Comparison of ENCODE assay signal across 26 cellular contexts in genomic region chr12:107921062-107921461, GRCh38.
"Had no signal": no experiment of that assay in that cellular context is flagged by ENCODE, and none has a peak within 500 bp of the region (broad histone marks: within the 10 kb centered on the region; RNA-seq: fewer than 3 reads in every experiment).

No MANE protein-coding gene starts in this region.

- H3K27me3 ChIP-seq: right lobe of liver, uterus had no signal

- H2AFZ ChIP-seq: neural progenitor cell had no signal

- H3K4me2 ChIP-seq: neural progenitor cell, smooth muscle cell had no signal

- ATAC-seq: left colon; left lung; lower lobe of right lung; natural killer cell; right lobe of liver; stimulated activated memory B cell treated with anti-CD40 and anti-IgM and Interleukin-4, amounts not matched to agents 10 μg/mL and 1 μg/mL and 100 μg/mL, for 72 hours; stimulated activated naive CD8-positive, alpha-beta T cell treated with anti-CD3 and anti-CD28 coated beads, Interleukin-15, amount 100 ng/mL, for 72 hours had no signal

- H3K36me3 ChIP-seq: left lung, lower lobe of right lung, neural progenitor cell, neutrophil, ovary, right atrium auricular region, right lobe of liver, tibial nerve, uterus had no signal

- H3K27ac ChIP-seq: left lung, lower lobe of right lung, neural progenitor cell, neutrophil, ovary, right atrium auricular region, right lobe of liver, tibial nerve, uterus had no signal

- H3K4me1 ChIP-seq: left lung, lower lobe of right lung, neural progenitor cell, right atrium auricular region, right lobe of liver, tibial nerve, uterus had no signal

- DNase-seq: hippocampal formation; kidney; left colon; left lung; lower lobe of right lung; mesendoderm; naive B cell; natural killer cell; nephron progenitor cell; occipital lobe; ovary; right lobe of liver; stimulated activated CD4-positive, alpha-beta T cell treated with anti-CD3 and anti-CD28 coated beads, Interleukin-1b, Interleukin-23, amount 100 ng/mL, for 48 hours; stimulated activated CD4-positive, alpha-beta T cell treated with anti-CD3 and anti-CD28 coated beads, Interleukin-2, amount 100 ng/mL, for 48 hours; stimulated activated CD4-positive, alpha-beta T cell treated with anti-CD3 and anti-CD28 coated beads, Interleukin-4, amount 100 ng/mL, for 4 hours; stimulated activated CD8-positive, alpha-beta memory T cell treated with anti-CD3 and anti-CD28 coated beads, Interleukin-4, amount 100 ng/mL, for 48 hours; stimulated activated naive CD4-positive, alpha-beta T cell treated with Interleukin-2 at 50 U/mL for 16 hours; stimulated activated naive CD8-positive, alpha-beta T cell treated with anti-CD3 and anti-CD28 coated beads, Interleukin-15, amount 100 ng/mL, for 72 hours; substantia nigra; uterus had no signal

- H3K4me3 ChIP-seq: left lung, lower lobe of right lung, neural progenitor cell, ovary, right atrium auricular region, right lobe of liver, smooth muscle cell, tibial nerve, uterus had no signal

- H3K9me3 ChIP-seq: left lung, lower lobe of right lung, neutrophil, ovary, right atrium auricular region, right lobe of liver, tibial nerve, uterus had no signal
